In genomic region chr21:44909719-44910118, GRCh38 we compare ENCODE assay signal across 21 cellular contexts. TPM values are rescaled to one million over a fixed set of nuclear protein-coding genes. Genes with fewer than 3 reads are reported as not detected.
A peak's percentile ranks its signal among the peaks of the same experiment; 100 is the strongest.
DNase-seq lines count a peak whose midpoint lies in the region; ATAC-seq, FAIRE-seq and TF ChIP-seq lines count a peak whose summit lies in the region.
"Had no signal": no experiment of that assay in that cellular context is flagged by ENCODE, and none has a peak within 500 bp of the region (broad histone marks: within the 10 kb centered on the region; RNA-seq: fewer than 3 reads in every experiment).

No MANE protein-coding gene starts in this region.

- H2AFZ ChIP-seq in HepG2 (ENCODE audit: low read length) (no peak overlapping the region), H1 (ENCODE audit: low read length) (no peak overlapping the region), smooth muscle cell (ENCODE audit: low read depth) (no peak overlapping the region)

- no peak overlapping the region for H2BK5ac ChIP-seq in H1 (ENCODE audit: low read depth, low read length)

- no peak overlapping the region for H2BK12ac ChIP-seq in H1 (ENCODE audit: low read depth, low read length)

- DNase-seq in HepG2 (ENCODE audit: low spot score) (no peak), right lobe of liver (no peak), activated B cell treated with CpG ODN at 0.5 μM for 24 hours (no peak), H1 (ENCODE audit: low read depth in 1 of 2, low spot score in 2 of 2) (no peak), smooth muscle cell (lab: John Stamatoyannopoulos, UW; ENCODE audit: unreplicated experiment) (no peak), adrenal gland (no peak), NCI-H82 treated with DMSO at 0.1 percent for 48 hours (lab: John Stamatoyannopoulos, UW; ENCODE audit: unreplicated experiment) (no peak)
- DNase-seq in stimulated activated CD8-positive, alpha-beta memory T cell treated with anti-CD3 and anti-CD28 coated beads, Interleukin-4, amount 100 ng/mL, for 48 hours: no peak
- DNase-seq: activated CD4-positive, CD25-positive, alpha-beta regulatory T cell; amniotic stem cell; GDM1; NCI-H1092 treated with DMSO at 0.1 percent for 48 hours; NCI-H524 treated with DMSO at 0.1 percent for 48 hours; OCI-M1; stimulated activated naive CD4-positive, alpha-beta T cell had no signal

- no peaks in the 10 kb centered on the region for H3F3A ChIP-seq in smooth muscle cell (ENCODE audit: low read depth)

- no peak overlapping the region for H2BK120ac ChIP-seq in H1 (replicated peaks; ENCODE audit: low read depth, low read length)

- no peaks in the 10 kb centered on the region for H3K79me2 ChIP-seq in HepG2 (ENCODE audit: insufficient read depth, low read length)
- H3K79me2 ChIP-seq in H1 (ENCODE audit: control insufficient read depth in 1 of 2, insufficient read depth in 2 of 2, low read length in 2 of 2): no peaks in the 10 kb centered on the region
- no peaks in the 10 kb centered on the region for H3K79me2 ChIP-seq in smooth muscle cell (ENCODE audit: low read depth)

- H3K23ac ChIP-seq in H1 (ENCODE audit: insufficient read length): no peak overlapping the region

- no peak overlapping the region for H2BK15ac ChIP-seq in H1 (ENCODE audit: low read length)

- intact Hi-C loops in HepG2 (cut with micrococcal nuclease; ENCODE audit: unreplicated experiment): loop anchor here (5.0 to 10.0 kb wide), 2 partner anchors 65 to 107 kb away; partner anchors contain the start of gene UBE2G2
- intact Hi-C loops in right lobe of liver (cut with DNase I): loop anchor here in 1 of 2 donors (10.0 kb wide), 1 partner anchor 105 kb away; the partner anchor contains the start of gene UBE2G2
- intact Hi-C loops in activated B cell treated with CpG ODN at 0.5 μM for 24 hours (cut with micrococcal nuclease): loop anchor here (2.0 kb wide), 1 partner anchor 17 kb away; no protein-coding TSS in a partner anchor
- intact Hi-C loops in adrenal gland (cut with DNase I): no loop called here

- H3K79me1 ChIP-seq in H1 (ENCODE audit: low read depth, low read length): no peaks in the 10 kb centered on the region

- BruUV-seq in HepG2 (replicated peaks; lab: Mats Ljungman, UMichigan): no TSS peak

- no peaks in the 10 kb centered on the region for H3K9me3 Mint-ChIP-seq in activated B cell treated with CpG ODN at 0.5 μM for 24 hours
- H3K9me3 Mint-ChIP-seq: T-helper 1 cell treated with Interleukin-12 subunit alpha and Interleukin-12 subunit beta and Interleukin-4 antibody, amounts not matched to agents 30 μg/mL and 1 μg/mL, for 36 hours had no signal

- CTCF ChIA-PET in HepG2 (lab: Yijun Ruan, JAX; ENCODE audit: low intra/inter-chr PET ratio, low total read pairs): interaction anchor here (1.2 kb wide), 1 partner anchor 17 kb away, joined by 3 read pairs; no protein-coding TSS in a partner anchor
- CTCF ChIA-PET in activated B cell treated with CpG ODN at 0.5 μM for 24 hours (lab: Charles Lee): interaction anchor here (1.0 to 1.4 kb wide), 2 partner anchors 11 to 23 kb away, joined by 3 read pairs; partner anchors contain the start of gene ITGB2
- CTCF ChIA-PET in H1 (lab: Charles Lee; ENCODE audit: partially characterized antibody): interaction anchor here (0.9 to 4.4 kb wide), 3 partner anchors 10 to 17 kb away, joined by 3 to 28 read pairs (median 5); no protein-coding TSS in a partner anchor

- TF ChIP-seq RAD21 in HepG2 (CRISPR knock-in tag; IDR thresholded peaks at IDR 0.05) (no peak), H1 (IDR thresholded peaks at IDR 0.05 in 1 of 2, conservative IDR thresholded peaks at IDR 0.05 in 1 of 2; ENCODE audit: low read depth in 2 of 2, low read length in 2 of 2) (no peak)

- H3K27ac ChIP-seq in HepG2 (ENCODE audit: extremely low read length, insufficient read depth, low read length) (no peak overlapping the region), right lobe of liver (no peak overlapping the region), H1 (ENCODE audit: low read depth, low read length) (no peak overlapping the region), smooth muscle cell (ENCODE audit: low read depth) (no peak overlapping the region), adrenal gland (no peak overlapping the region)
- H3K27ac ChIP-seq: cardiac muscle cell, KMS-11 had no signal

- ATAC-seq in HepG2 (no peak), right lobe of liver (no peak), activated B cell treated with CpG ODN at 0.5 μM for 24 hours (ENCODE audit: low read depth) (no peak)

- no peaks in the 10 kb centered on the region for H3K27me3 ChIP-seq in HepG2 (ENCODE audit: control insufficient read depth in 1 of 2, insufficient read depth in 2 of 2, low read length in 2 of 2)
- H3K27me3 ChIP-seq in right lobe of liver: no peaks in the 10 kb centered on the region
- H3K27me3 ChIP-seq in H1 (replicated peaks in 1 of 4; ENCODE audit: control insufficient read depth in 3 of 4, extremely low read depth in 1 of 4, insufficient read depth in 3 of 4, low read length in 3 of 4): peaks cover 0 to 4% (median 1%) of the 10 kb centered on the region in 4 experiments; a peak in 1 of 7 replicates
- H3K27me3 ChIP-seq in smooth muscle cell (ENCODE audit: low read depth): no peaks in the 10 kb centered on the region
- H3K27me3 ChIP-seq in adrenal gland: no peaks in the 10 kb centered on the region
- H3K27me3 ChIP-seq: cardiac muscle cell, esophagus muscularis mucosa, upper lobe of left lung had no signal

- H3K56ac ChIP-seq in H1 (replicated peaks; ENCODE audit: insufficient read length, low read depth, low read length): no peak overlapping the region

- peak overlapping the region; percentile 18; the same call in 1 of the 2 replicates for H4K8ac ChIP-seq in H1 (ENCODE audit: extremely low read depth, insufficient read depth, low read length)

- H4K20me1 ChIP-seq in HepG2 (ENCODE audit: insufficient read depth, low read length) (no peaks in the 10 kb centered on the region), H1 (replicated peaks in 1 of 2; ENCODE audit: control insufficient read depth in 1 of 2, insufficient read depth in 2 of 2, low read length in 2 of 2) (peaks cover 0 to under 1% of the 10 kb centered on the region in 2 experiments), smooth muscle cell (ENCODE audit: low read depth) (no peaks in the 10 kb centered on the region)

- H3K4me1 ChIP-seq in HepG2 (ENCODE audit: insufficient read depth, low read length): peaks cover 93% of the 10 kb centered on the region
- H3K4me1 ChIP-seq in right lobe of liver: peaks cover 2 to 46% (median 25%) of the 10 kb centered on the region in 4 donors
- peaks cover 0 to 11% (median 0%) of the 10 kb centered on the region in 4 experiments; a peak in 3 of 7 replicates for H3K4me1 ChIP-seq in H1 (replicated peaks in 1 of 4; ENCODE audit: control insufficient read depth in 3 of 4, insufficient read depth in 4 of 4, low read length in 3 of 4)
- H3K4me1 ChIP-seq in smooth muscle cell (ENCODE audit: low read depth): peaks cover 9% of the 10 kb centered on the region
- H3K4me1 ChIP-seq in adrenal gland (replicated peaks in 1 of 2): peaks cover 7 to 29% of the 10 kb centered on the region in 2 donors

- no peak for TF ChIP-seq CTCF in HepG2 (CRISPR knock-in tag; IDR thresholded peaks at IDR 0.05)
- no peak for TF ChIP-seq CTCF in right lobe of liver (IDR thresholded peaks at IDR 0.05)
- no peak for TF ChIP-seq CTCF in activated B cell treated with CpG ODN at 0.5 μM for 24 hours (IDR thresholded peaks at IDR 0.05)
- TF ChIP-seq CTCF in H1 (IDR thresholded peaks at IDR 0.05; ENCODE audit: control extremely low read depth in 1 of 3, insufficient read depth in 1 of 3, low read depth in 1 of 3, low read length in 3 of 3): no peak
- TF ChIP-seq CTCF in smooth muscle cell (IDR thresholded peaks at IDR 0.05; ENCODE audit: borderline replicate concordance, insufficient read depth, poor library complexity, severe bottlenecking): no peak
- TF ChIP-seq CTCF in adrenal gland (IDR thresholded peaks at IDR 0.05): no peak

- no peak for FAIRE-seq in HepG2 (lab: Jason Lieb, UNC)
- no peak for FAIRE-seq in H1 (lab: Jason Lieb, UNC)
- FAIRE-seq: D721Med had no signal

- no peak overlapping the region for H3K14ac ChIP-seq in H1 (ENCODE audit: insufficient read length)

- no peak overlapping the region for H2BK20ac ChIP-seq in H1 (ENCODE audit: low read length)

- TF ChIP-seq POLR2A in HepG2 (IDR thresholded peaks at IDR 0.05; ENCODE audit: insufficient read depth in 1 of 2, low read depth in 2 of 2, low read length in 2 of 2) (no peak), right lobe of liver (IDR thresholded peaks at IDR 0.05) (no peak), H1 (IDR thresholded peaks at IDR 0.05; ENCODE audit: control extremely low read depth in 1 of 2, low read depth in 2 of 2, low read length in 2 of 2) (no peak), adrenal gland (IDR thresholded peaks at IDR 0.05) (no peak)

- in situ Hi-C loops in HepG2 (cut with HindIII; ENCODE audit: extremely low pct_ligation_motif_present, low pct_unique_long_range_greater_than_20kb): loop anchor here (5.0 kb wide), 2 partner anchors 62 to 107 kb away; partner anchors contain the start of gene UBE2G2

- peaks cover 79% of the 10 kb centered on the region for H3K4me1 Mint-ChIP-seq in activated B cell treated with CpG ODN at 0.5 μM for 24 hours

- no peak overlapping the region for H3K4ac ChIP-seq in H1 (replicated peaks; ENCODE audit: insufficient read length, low read depth, low read length)

- POLR2A ChIA-PET in HepG2 (lab: Yijun Ruan, JAX) (interaction anchor here (0.6 to 5.8 kb wide), 7 partner anchors 15 to 108 kb away, joined by 3 to 50 read pairs (median 5); partner anchors contain the start of genes PTTG1IP and UBE2G2), activated B cell treated with CpG ODN at 0.5 μM for 24 hours (lab: Charles Lee) (interaction anchor here (0.6 to 1.5 kb wide), 2 partner anchors 15 to 28 kb away, joined by 3 to 4 read pairs; no protein-coding TSS in a partner anchor), H1 (lab: Charles Lee; ENCODE audit: partially characterized antibody) (interaction anchor here (0.9 to 1.0 kb wide), 2 partner anchors 26 to 75 kb away, joined by 3 to 5 read pairs; no protein-coding TSS in a partner anchor)

- H3K36me3 Mint-ChIP-seq in activated B cell treated with CpG ODN at 0.5 μM for 24 hours (ENCODE audit: low read depth): peaks cover 28% of the 10 kb centered on the region

- WGBS in HepG2 (ENCODE audit: low lambda C conversion rate): 83% methylated on average over 9 of the region's 9 CpGs
- 86% methylated on average over 2 of the region's 9 CpGs for WGBS in right lobe of liver (ENCODE audit: insufficient coverage, low coverage, low lambda C conversion rate, missing lambda C conversion rate)
- WGBS in H1 (ENCODE audit: extremely low coverage in 1 of 2, insufficient coverage in 1 of 2, insufficient read length in 1 of 2, insufficient replicate concordance in 2 of 2, low coverage in 1 of 2, low lambda C conversion rate in 2 of 2, missing lambda C conversion rate in 1 of 2), 2 experiments: 91% methylated on average over 9 of the region's 9 CpGs; no CpG with 5 or more reads in 1 of the 2 experiments
- 92% methylated on average over 9 of the region's 9 CpGs for WGBS in smooth muscle cell (ENCODE audit: low lambda C conversion rate)
- WGBS in adrenal gland, 4 donors: 88 to 95% (median 91%) methylated on average over 9 of the region's 9 CpGs

- H3K9me3 ChIP-seq in HepG2 (ENCODE audit: low read length) (no peaks in the 10 kb centered on the region), right lobe of liver (no peaks in the 10 kb centered on the region), H1 (ENCODE audit: insufficient read depth in 2 of 2, low read depth in 1 of 2, low read length in 1 of 2) (no peaks in the 10 kb centered on the region), smooth muscle cell (replicated peaks; ENCODE audit: low read depth) (no peaks in the 10 kb centered on the region), adrenal gland (replicated peaks in 1 of 3) (no peaks in the 10 kb centered on the region)
- H3K9me3 ChIP-seq: esophagus muscularis mucosa, upper lobe of left lung had no signal

- H3K9ac ChIP-seq in HepG2 (ENCODE audit: insufficient read depth, low read depth, low read length): no peak overlapping the region
- H3K9ac ChIP-seq in H1 (replicated peaks in 1 of 4; ENCODE audit: extremely low read depth in 1 of 4, low read depth in 3 of 4, low read length in 3 of 4): no peak overlapping the region
- H3K9ac ChIP-seq in smooth muscle cell (ENCODE audit: low read depth): no peak overlapping the region
- H3K9ac ChIP-seq: KMS-11 had no signal

- H2AK5ac ChIP-seq in H1 (ENCODE audit: low read depth, low read length): no peak overlapping the region

- no peak overlapping the region for H4K91ac ChIP-seq in H1 (replicated peaks; ENCODE audit: insufficient read length, low read length)

- TF ChIP-seq EP300 in HepG2 (IDR thresholded peaks at IDR 0.05; ENCODE audit: low read depth in 2 of 2, low read length in 2 of 2) (no peak), HepG2 (CRISPR knock-in tag; IDR thresholded peaks at IDR 0.05; ENCODE audit: borderline replicate concordance) (no peak), H1 (IDR thresholded peaks at IDR 0.05; ENCODE audit: borderline replicate concordance in 1 of 2, low read depth in 2 of 2, low read length in 2 of 2) (no peak)

- H3K27ac Mint-ChIP-seq in activated B cell treated with CpG ODN at 0.5 μM for 24 hours: peak overlapping the region; percentile 56

- peaks cover 3% of the 10 kb centered on the region; the same call in 1 of the 2 replicates for H3K23me2 ChIP-seq in H1 (ENCODE audit: low read depth, low read length)

- H3K4me3 ChIP-seq in HepG2 (replicated peaks in 1 of 3; ENCODE audit: insufficient read depth in 1 of 3, low read depth in 2 of 3, low read length in 3 of 3): peak overlapping the region in 1 of 3 experiments; percentile 40; a peak in 1 of 6 replicates
- H3K4me3 ChIP-seq in right lobe of liver: no peak overlapping the region
- H3K4me3 ChIP-seq in H1 (ENCODE audit: extremely low read depth in 1 of 4, insufficient read depth in 2 of 4, low read depth in 3 of 4, low read length in 4 of 4): no peak overlapping the region
- no peak overlapping the region for H3K4me3 ChIP-seq in smooth muscle cell
- no peak overlapping the region for H3K4me3 ChIP-seq in adrenal gland
- H3K4me3 ChIP-seq: cardiac muscle cell, upper lobe of left lung had no signal

- H3K36me3 ChIP-seq in HepG2 (replicated peaks in 1 of 2; ENCODE audit: control insufficient read depth in 1 of 2, insufficient read depth in 2 of 2, low read length in 2 of 2) (no peaks in the 10 kb centered on the region), right lobe of liver (no peaks in the 10 kb centered on the region), H1 (ENCODE audit: control insufficient read depth in 2 of 4, insufficient read depth in 4 of 4, low read length in 3 of 4) (no peaks in the 10 kb centered on the region), smooth muscle cell (ENCODE audit: low read depth) (no peaks in the 10 kb centered on the region), adrenal gland (replicated peaks in 1 of 2) (no peaks in the 10 kb centered on the region)
- H3K36me3 ChIP-seq: cardiac muscle cell, esophagus muscularis mucosa, upper lobe of left lung had no signal

- peak overlapping the region; percentile 100 for H3K4me2 ChIP-seq in HepG2 (ENCODE audit: low read depth, low read length)
- H3K4me2 ChIP-seq in H1 (ENCODE audit: insufficient read depth in 1 of 2, low read depth in 2 of 2, low read length in 2 of 2): no peak overlapping the region
- no peak overlapping the region for H3K4me2 ChIP-seq in smooth muscle cell
- H3K4me2 ChIP-seq: KMS-11 had no signal

- no peak overlapping the region for H3K18ac ChIP-seq in H1 (ENCODE audit: extremely low read depth, low read length)

- no peak overlapping the region for H4K5ac ChIP-seq in H1 (ENCODE audit: insufficient read length, low read depth, low read length)

- H3K4me3 Mint-ChIP-seq in activated B cell treated with CpG ODN at 0.5 μM for 24 hours: no peak overlapping the region

- no peaks in the 10 kb centered on the region for H3K27me3 Mint-ChIP-seq in activated B cell treated with CpG ODN at 0.5 μM for 24 hours

RNA-seq across cellular contexts. Expression of gene ITGB2, which starts 11.0 kb away (rescaled TPM):
- total RNA-seq in HepG2 (2016; rRNA removed; fragmentation: Illumina TruSeq; extraction: Trizol) (1.6 and 4.2 TPM in 2 replicates), right lobe of liver (10 to 100 TPM; 12.9 to 61.8 (median 36.6) TPM), activated B cell treated with CpG ODN at 0.5 μM for 24 hours (124 and 131 TPM in 2 replicates), smooth muscle cell (0.18 TPM in 1 of 2 replicates, not detected in the other), adrenal gland (100 to 1,000 TPM in 4 of 8 donors, 10 to 100 TPM in 4; 68.2 to 212 (median 120) TPM)
- 0.71 and 0.91 TPM in 2 replicates for total RNA-seq in HepG2 (2016; cell fraction: cytosol; rRNA removed; fragmentation: Illumina TruSeq; extraction: Trizol; ENCODE audit: low read depth)
- 2.3 and 3.5 TPM in 2 replicates for total RNA-seq in HepG2 (2016; cell fraction: insoluble cytoplasmic fraction; rRNA removed; fragmentation: Illumina TruSeq; extraction: Trizol)
- 1.2 and 1.9 TPM in 2 replicates for total RNA-seq in HepG2 (2016; cell fraction: membrane; rRNA removed; fragmentation: Illumina TruSeq; extraction: Trizol)
- total RNA-seq in HepG2 (2016; cell fraction: nucleus; rRNA removed; fragmentation: Illumina TruSeq; extraction: Trizol): 6.5 and 6.6 TPM in 2 replicates
- polyA plus RNA-seq in HepG2 (2011; rRNA removed) (18.0 and 26.4 TPM in 2 replicates), H1 (2011; rRNA removed) (0.63 and 0.89 TPM in 2 replicates), smooth muscle cell (0.86 and 1.0 TPM in 2 replicates), adrenal gland (100 to 1,000 TPM in 2 of 3 donors, 10 to 100 TPM in 1; 10.9 to 249 (median 101) TPM)
- 22.3 and 25.2 TPM in 2 replicates for polyA plus RNA-seq in HepG2 (2011; cell fraction: cytosol; rRNA removed)
- polyA plus RNA-seq in HepG2 (2011; cell fraction: nucleus; rRNA removed): 63.6 and 64.3 TPM in 2 replicates
- 28.1 and 37.9 TPM in 2 replicates for polyA plus RNA-seq in HepG2 (2012)
- 0.53 and 1.0 TPM in 2 replicates for polyA plus RNA-seq in HepG2 (2016; cell fraction: cytosol; fragmentation: Illumina TruSeq; extraction: Trizol; ENCODE audit: low read depth)
- 2.2 and 2.5 TPM in 2 replicates for polyA plus RNA-seq in HepG2 (2016; cell fraction: insoluble cytoplasmic fraction; fragmentation: Illumina TruSeq; extraction: Trizol; ENCODE audit: low read depth)
- polyA plus RNA-seq in HepG2 (2016; cell fraction: membrane; fragmentation: Illumina TruSeq; extraction: Trizol; ENCODE audit: low read depth): 1.3 and 1.5 TPM in 2 replicates
- polyA plus RNA-seq in HepG2 (2016; cell fraction: nucleus; fragmentation: Illumina TruSeq; extraction: Trizol; ENCODE audit: insufficient read depth, low read depth): 5.9 and 7.0 TPM in 2 replicates
- polyA minus RNA-seq in HepG2 (2011; rRNA and poly(A)+ RNA removed; ENCODE audit: low replicate concordance): 1.4 and 26.8 TPM in 2 replicates
- 11.9 and 12.6 TPM in 2 replicates for polyA minus RNA-seq in HepG2 (2011; cell fraction: cytosol; rRNA and poly(A)+ RNA removed)
- polyA minus RNA-seq in HepG2 (2011; cell fraction: nucleus; rRNA and poly(A)+ RNA removed): 10.0 and 14.7 TPM in 2 replicates
- total RNA-seq in H1 (2021; fragmentation: NEBNext Ultra II Directional; extraction: Animal tissue kit (Norgen Biotek cat#: 25700)): 0.24 and 0.36 TPM in 2 replicates
- polyA plus RNA-seq in H1 (2011; cell fraction: cytosol; rRNA removed): 0.76 TPM
- polyA plus RNA-seq in H1 (2011; cell fraction: nucleus; rRNA removed): 1.6 TPM
- 0.40 to 0.58 TPM (median 0.48 TPM) in 4 replicates for polyA plus RNA-seq in H1 (2012, experiment 1 of 2)
- 0.49 TPM for polyA plus RNA-seq in H1 (2012, experiment 2 of 2)
- 0.26 TPM for polyA plus RNA-seq in H1 (2013, experiment 1 of 2)
- 0.52 TPM for polyA plus RNA-seq in H1 (2013, experiment 2 of 2)
- 0.25 and 0.27 TPM in 2 replicates for polyA minus RNA-seq in H1 (2011; rRNA and poly(A)+ RNA removed)
- polyA minus RNA-seq in H1 (2011; cell fraction: cytosol; rRNA and poly(A)+ RNA removed): not detected
- 0.70 TPM for polyA minus RNA-seq in H1 (2011; cell fraction: nucleus; rRNA and poly(A)+ RNA removed)

RNA-seq across cellular contexts. Expression of gene SLX9, which starts 30.1 kb away (rescaled TPM):
- total RNA-seq in HepG2 (2016; rRNA removed; fragmentation: Illumina TruSeq; extraction: Trizol) (47.1 and 51.5 TPM in 2 replicates), right lobe of liver (10 to 100 TPM; 15.0 to 27.9 (median 17.1) TPM), activated B cell treated with CpG ODN at 0.5 μM for 24 hours (26.0 and 34.7 TPM in 2 replicates), smooth muscle cell (13.9 and 15.9 TPM in 2 replicates), adrenal gland (10 to 100 TPM; 11.1 to 45.3 (median 26.6) TPM)
- 43.4 and 50.9 TPM in 2 replicates for total RNA-seq in HepG2 (2016; cell fraction: cytosol; rRNA removed; fragmentation: Illumina TruSeq; extraction: Trizol; ENCODE audit: low read depth)
- total RNA-seq in HepG2 (2016; cell fraction: insoluble cytoplasmic fraction; rRNA removed; fragmentation: Illumina TruSeq; extraction: Trizol): 51.9 and 55.4 TPM in 2 replicates
- total RNA-seq in HepG2 (2016; cell fraction: membrane; rRNA removed; fragmentation: Illumina TruSeq; extraction: Trizol): 31.2 and 37.8 TPM in 2 replicates
- 17.3 and 20.5 TPM in 2 replicates for total RNA-seq in HepG2 (2016; cell fraction: nucleus; rRNA removed; fragmentation: Illumina TruSeq; extraction: Trizol)
- polyA plus RNA-seq in HepG2 (2011; rRNA removed) (21.0 and 22.6 TPM in 2 replicates), H1 (2011; rRNA removed) (17.7 and 34.6 TPM in 2 replicates), smooth muscle cell (26.6 and 32.7 TPM in 2 replicates), adrenal gland (10 to 100 TPM; 13.1 to 22.8 (median 21.4) TPM)
- polyA plus RNA-seq in HepG2 (2011; cell fraction: cytosol; rRNA removed): 32.4 and 47.0 TPM in 2 replicates
- 22.9 and 26.2 TPM in 2 replicates for polyA plus RNA-seq in HepG2 (2011; cell fraction: nucleus; rRNA removed)
- 22.9 TPM in 2 replicates for polyA plus RNA-seq in HepG2 (2012)
- polyA plus RNA-seq in HepG2 (2016; cell fraction: cytosol; fragmentation: Illumina TruSeq; extraction: Trizol; ENCODE audit: low read depth): 43.3 and 45.1 TPM in 2 replicates
- 53.9 and 57.5 TPM in 2 replicates for polyA plus RNA-seq in HepG2 (2016; cell fraction: insoluble cytoplasmic fraction; fragmentation: Illumina TruSeq; extraction: Trizol; ENCODE audit: low read depth)
- polyA plus RNA-seq in HepG2 (2016; cell fraction: membrane; fragmentation: Illumina TruSeq; extraction: Trizol; ENCODE audit: low read depth): 27.6 and 29.8 TPM in 2 replicates
- polyA plus RNA-seq in HepG2 (2016; cell fraction: nucleus; fragmentation: Illumina TruSeq; extraction: Trizol; ENCODE audit: insufficient read depth, low read depth): 35.4 and 41.4 TPM in 2 replicates
- 14.1 and 17.2 TPM in 2 replicates for polyA minus RNA-seq in HepG2 (2011; rRNA and poly(A)+ RNA removed; ENCODE audit: low replicate concordance)
- 15.8 and 22.1 TPM in 2 replicates for polyA minus RNA-seq in HepG2 (2011; cell fraction: cytosol; rRNA and poly(A)+ RNA removed)
- 5.8 and 8.6 TPM in 2 replicates for polyA minus RNA-seq in HepG2 (2011; cell fraction: nucleus; rRNA and poly(A)+ RNA removed)
- 57.3 and 64.1 TPM in 2 replicates for total RNA-seq in H1 (2021; fragmentation: NEBNext Ultra II Directional; extraction: Animal tissue kit (Norgen Biotek cat#: 25700))
- 43.7 TPM for polyA plus RNA-seq in H1 (2011; cell fraction: cytosol; rRNA removed)
- polyA plus RNA-seq in H1 (2011; cell fraction: nucleus; rRNA removed): 28.5 TPM
- polyA plus RNA-seq in H1 (2012, experiment 1 of 2): 20.8 to 42.4 TPM (median 39.1 TPM) in 4 replicates
- 28.1 TPM for polyA plus RNA-seq in H1 (2012, experiment 2 of 2)
- polyA plus RNA-seq in H1 (2013, experiment 1 of 2): 28.3 TPM
- 30.5 TPM for polyA plus RNA-seq in H1 (2013, experiment 2 of 2)
- polyA minus RNA-seq in H1 (2011; rRNA and poly(A)+ RNA removed): 5.9 and 6.3 TPM in 2 replicates
- 28.0 TPM for polyA minus RNA-seq in H1 (2011; cell fraction: cytosol; rRNA and poly(A)+ RNA removed)
- polyA minus RNA-seq in H1 (2011; cell fraction: nucleus; rRNA and poly(A)+ RNA removed): 8.6 TPM

RNA-seq across cellular contexts. Expression of gene PTTG1IP, which starts 36.2 kb away (rescaled TPM):
- 89.4 and 161 TPM in 2 replicates for total RNA-seq in HepG2 (2016; rRNA removed; fragmentation: Illumina TruSeq; extraction: Trizol)
- 42.7 and 52.7 TPM in 2 replicates for total RNA-seq in HepG2 (2016; cell fraction: cytosol; rRNA removed; fragmentation: Illumina TruSeq; extraction: Trizol; ENCODE audit: low read depth)
- total RNA-seq in HepG2 (2016; cell fraction: insoluble cytoplasmic fraction; rRNA removed; fragmentation: Illumina TruSeq; extraction: Trizol): 93.0 and 159 TPM in 2 replicates
- 72.6 and 73.1 TPM in 2 replicates for total RNA-seq in HepG2 (2016; cell fraction: membrane; rRNA removed; fragmentation: Illumina TruSeq; extraction: Trizol)
- 137 and 161 TPM in 2 replicates for total RNA-seq in HepG2 (2016; cell fraction: nucleus; rRNA removed; fragmentation: Illumina TruSeq; extraction: Trizol)
- 700 and 734 TPM in 2 replicates for polyA plus RNA-seq in HepG2 (2011; rRNA removed)
- polyA plus RNA-seq in HepG2 (2011; cell fraction: cytosol; rRNA removed): 548 and 662 TPM in 2 replicates
- 529 and 555 TPM in 2 replicates for polyA plus RNA-seq in HepG2 (2011; cell fraction: nucleus; rRNA removed)
- polyA plus RNA-seq in HepG2 (2012): 435 and 453 TPM in 2 replicates
- polyA plus RNA-seq in HepG2 (2016; cell fraction: cytosol; fragmentation: Illumina TruSeq; extraction: Trizol; ENCODE audit: low read depth): 22.2 and 24.3 TPM in 2 replicates
- 90.0 and 95.3 TPM in 2 replicates for polyA plus RNA-seq in HepG2 (2016; cell fraction: insoluble cytoplasmic fraction; fragmentation: Illumina TruSeq; extraction: Trizol; ENCODE audit: low read depth)
- 47.9 and 49.9 TPM in 2 replicates for polyA plus RNA-seq in HepG2 (2016; cell fraction: membrane; fragmentation: Illumina TruSeq; extraction: Trizol; ENCODE audit: low read depth)
- polyA plus RNA-seq in HepG2 (2016; cell fraction: nucleus; fragmentation: Illumina TruSeq; extraction: Trizol; ENCODE audit: insufficient read depth, low read depth): 267 and 281 TPM in 2 replicates
- polyA minus RNA-seq in HepG2 (2011; rRNA and poly(A)+ RNA removed; ENCODE audit: low replicate concordance): 110 and 581 TPM in 2 replicates
- polyA minus RNA-seq in HepG2 (2011; cell fraction: cytosol; rRNA and poly(A)+ RNA removed): 491 and 595 TPM in 2 replicates
- polyA minus RNA-seq in HepG2 (2011; cell fraction: nucleus; rRNA and poly(A)+ RNA removed): 203 and 242 TPM in 2 replicates
- 100 to 1,000 TPM in 3 of 6 experiments, 10 to 100 TPM in 3; 54.3 to 195 (median 140) TPM for total RNA-seq in right lobe of liver
- total RNA-seq in activated B cell treated with CpG ODN at 0.5 μM for 24 hours: 35.3 and 36.6 TPM in 2 replicates
- 124 and 130 TPM in 2 replicates for total RNA-seq in H1 (2021; fragmentation: NEBNext Ultra II Directional; extraction: Animal tissue kit (Norgen Biotek cat#: 25700))
- 88.9 and 90.8 TPM in 2 replicates for polyA plus RNA-seq in H1 (2011; rRNA removed)
- 98.5 TPM for polyA plus RNA-seq in H1 (2011; cell fraction: cytosol; rRNA removed)
- polyA plus RNA-seq in H1 (2011; cell fraction: nucleus; rRNA removed): 76.0 TPM
- polyA plus RNA-seq in H1 (2012, experiment 1 of 2): 76.4 to 95.3 TPM (median 87.0 TPM) in 4 replicates
- polyA plus RNA-seq in H1 (2012, experiment 2 of 2): 117 TPM
- polyA plus RNA-seq in H1 (2013, experiment 1 of 2): 140 TPM
- 172 TPM for polyA plus RNA-seq in H1 (2013, experiment 2 of 2)
- polyA minus RNA-seq in H1 (2011; rRNA and poly(A)+ RNA removed): 63.7 and 69.2 TPM in 2 replicates
- polyA minus RNA-seq in H1 (2011; cell fraction: cytosol; rRNA and poly(A)+ RNA removed): 110 TPM
- polyA minus RNA-seq in H1 (2011; cell fraction: nucleus; rRNA and poly(A)+ RNA removed): 39.1 TPM
- 331 and 369 TPM in 2 replicates for total RNA-seq in smooth muscle cell
- polyA plus RNA-seq in smooth muscle cell: 314 and 340 TPM in 2 replicates
- total RNA-seq in adrenal gland: 100 to 1,000 TPM; 114 to 467 (median 251) TPM
- polyA plus RNA-seq in adrenal gland: 100 to 1,000 TPM; 110 to 138 (median 118) TPM

Comparison
In these comparisons a context has a peak if more than half of its experiments do, and no peak if none do; other contexts are left out.
1. intact Hi-C loops: an anchor here in HepG2 (5.0 to 10.0 kb wide) and activated B cell treated with CpG ODN at 0.5 μM for 24 hours (2.0 kb wide); none called in adrenal gland.
2. Of the 41 proteins assayed by ChIP-seq in both HepG2 and H1: peak only in HepG2: none; only in H1: none; in both: MAFK; in neither: 40.